In genomic region chr16:62261760-62262159, GRCh38 we compare ENCODE assay signal across 29 cellular contexts.
"Had no signal": no experiment of that assay in that cellular context is flagged by ENCODE, and none has a peak within 500 bp of the region (broad histone marks: within the 10 kb centered on the region; RNA-seq: fewer than 3 reads in every experiment).

No MANE protein-coding gene starts in this region.

- H3K4me3 Mint-ChIP-seq: dendritic cell treated with granulocyte-macrophage colony-stimulating factor and Interleukin-4, amounts not matched to agents 40 ng/mL and 50 ng/mL, for 4 days; effector memory CD8-positive, alpha-beta T cell; endodermal cell had no signal

- H3K27me3 ChIP-seq: colonic mucosa, esophagus muscularis mucosa, esophagus squamous epithelium, foreskin keratinocyte, gastrocnemius medialis, gastroesophageal sphincter, heart left ventricle, heart right ventricle had no signal

- H3K4me1 Mint-ChIP-seq: endodermal cell had no signal

- H3K4me1 ChIP-seq: colonic mucosa, esophagus muscularis mucosa, esophagus squamous epithelium, foreskin keratinocyte, gastrocnemius medialis, gastroesophageal sphincter, heart left ventricle, heart right ventricle had no signal

- H3K27ac ChIP-seq: colonic mucosa, coronary artery, dorsolateral prefrontal cortex, epithelial cell of prostate, esophagus muscularis mucosa, esophagus squamous epithelium, foreskin keratinocyte, gastrocnemius medialis, gastroesophageal sphincter, heart left ventricle, heart right ventricle had no signal

- H3K9me3 ChIP-seq: colonic mucosa, esophagus squamous epithelium, gastrocnemius medialis had no signal

- H3K27ac Mint-ChIP-seq: dendritic cell treated with granulocyte-macrophage colony-stimulating factor and Interleukin-4, amounts not matched to agents 40 ng/mL and 50 ng/mL, for 4 days; effector memory CD8-positive, alpha-beta T cell; endodermal cell had no signal

- H3K36me3 ChIP-seq: colonic mucosa, esophagus muscularis mucosa, esophagus squamous epithelium, gastrocnemius medialis, gastroesophageal sphincter, heart left ventricle, heart right ventricle had no signal

- DNase-seq: colonic mucosa; cortex of kidney; dermis blood vessel endothelial cell; dorsolateral prefrontal cortex; effector CD4-positive, alpha-beta T cell; effector CD8-positive, alpha-beta T cell; effector memory CD4-positive, alpha-beta T cell; effector memory CD8-positive, alpha-beta T cell; endodermal cell; erythroblast; esophagus squamous epithelium; foreskin fibroblast; foreskin keratinocyte; foreskin melanocyte; gastrocnemius medialis; glutamatergic neuron; head of caudate nucleus; heart left ventricle; heart right ventricle had no signal

- H3K27me3 Mint-ChIP-seq: dendritic cell treated with granulocyte-macrophage colony-stimulating factor and Interleukin-4, amounts not matched to agents 40 ng/mL and 50 ng/mL, for 4 days; effector memory CD8-positive, alpha-beta T cell had no signal

- ATAC-seq: effector memory CD8-positive, alpha-beta T cell; esophagus mucosa; foreskin keratinocyte; gastrocnemius medialis; gastroesophageal sphincter; heart left ventricle; heart right ventricle had no signal

- FAIRE-seq: colon, endometrium, endothelial cell of umbilical vein, frontal cortex had no signal

- H3K4me3 ChIP-seq: colonic mucosa, coronary artery, dorsolateral prefrontal cortex, esophagus muscularis mucosa, esophagus squamous epithelium, gastrocnemius medialis, gastroesophageal sphincter, heart left ventricle, heart right ventricle had no signal
